Comparison of ENCODE assay signal across 15 cellular contexts in genomic region chr10:33102071-33102470, GRCh38.
"Had no signal": no experiment of that assay in that cellular context is flagged by ENCODE, and none has a peak within 500 bp of the region (broad histone marks: within the 10 kb centered on the region; RNA-seq: fewer than 3 reads in every experiment).

No MANE protein-coding gene starts in this region.

- H3K9me3 ChIP-seq: colonic mucosa, gastroesophageal sphincter, tibial artery, uterus had no signal

- H3K79me2 ChIP-seq: hepatocyte had no signal

- DNase-seq: activated CD4-positive, CD25-positive, alpha-beta regulatory T cell; activated gamma-delta T cell; colonic mucosa; effector CD4-positive, alpha-beta T cell; kidney; midbrain; posterior cingulate gyrus; small intestine; tibial artery; uterus had no signal

- H3K4me3 ChIP-seq: cardiac muscle cell, colonic mucosa, gastroesophageal sphincter, hepatocyte, right atrium auricular region, tibial artery, uterus had no signal

- H3K27ac ChIP-seq: cardiac muscle cell, colonic mucosa, gastroesophageal sphincter, hepatocyte, right atrium auricular region, tibial artery, uterus had no signal

- ATAC-seq: gastroesophageal sphincter, SK-N-SH treated with all-trans-retinoic acid at 6 μM for 48 hours had no signal

- H3K36me3 ChIP-seq: cardiac muscle cell, colonic mucosa, gastroesophageal sphincter, right atrium auricular region, tibial artery, uterus had no signal

- H3K4me2 ChIP-seq: hepatocyte had no signal

- H3K4me1 ChIP-seq: colonic mucosa, gastroesophageal sphincter, right atrium auricular region, tibial artery, uterus had no signal

- H3K27me3 ChIP-seq: cardiac muscle cell, colonic mucosa, gastroesophageal sphincter, hepatocyte, right atrium auricular region, tibial artery, uterus had no signal
